In the genomic region with DNA sequence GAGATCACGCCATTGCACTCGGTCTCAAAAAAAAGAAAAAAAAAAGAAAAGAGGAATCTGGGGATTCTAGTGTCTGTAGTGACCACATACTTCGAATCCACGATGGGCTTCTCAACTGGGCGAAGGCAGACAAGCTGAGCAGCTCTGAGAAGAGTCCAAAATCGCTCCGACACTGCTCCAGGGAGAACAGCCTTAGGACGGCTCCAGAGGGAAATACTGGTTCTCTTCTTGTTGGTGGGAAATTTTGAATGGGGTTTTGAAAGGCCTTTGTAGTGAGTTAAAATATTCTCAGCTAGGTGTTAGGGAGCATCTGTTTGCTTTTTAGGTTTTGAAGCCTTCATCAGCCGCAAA, we compare ENCODE assay signal across 8 cellular contexts.
DNase-seq lines count a peak whose midpoint lies in the region; ATAC-seq and TF ChIP-seq lines count a peak whose summit lies in the region.

No MANE protein-coding gene starts in this region.

- peaks cover 27% of the 10 kb centered on the region for H3K4me1 ChIP-seq in DOHH2 (ENCODE audit: control insufficient read depth, low read length)

- H3F3A ChIP-seq in DOHH2 (ENCODE audit: control insufficient read depth, insufficient read depth) = peaks cover 24% of the 10 kb centered on the region

- no peak for ATAC-seq in GM21526 (IDR thresholded peaks at IDR 0.05; ENCODE audit: low FRiP score, unreplicated experiment)
- ATAC-seq in HG03135 (IDR thresholded peaks at IDR 0.05; ENCODE audit: unreplicated experiment) = no peak

- no peaks in the 10 kb centered on the region for H4K20me1 ChIP-seq in DOHH2 (ENCODE audit: control insufficient read depth, insufficient read depth, low read depth, low read length)

- H3K4me3 ChIP-seq in DOHH2 (ENCODE audit: low read length) (peak overlapping the region; percentile 90), coronary artery (peak overlapping the region; percentile 73)

- H3K27ac ChIP-seq in DOHH2 (ENCODE audit: low read depth, low read length) = no peak overlapping the region
- H3K27ac ChIP-seq in coronary artery = peak overlapping the region in 1 of 2 donors; percentile 97

- TF ChIP-seq CTCF in DOHH2 (IDR thresholded peaks at IDR 0.05; ENCODE audit: low read depth, low read length, poor library complexity, severe bottlenecking) (no peak), coronary artery (IDR thresholded peaks at IDR 0.05) (no peak)

- no peaks in the 10 kb centered on the region for H3K79me2 ChIP-seq in DOHH2 (ENCODE audit: control insufficient read depth, low read length)

- no peaks in the 10 kb centered on the region for H3K9me2 ChIP-seq in DOHH2 (replicated peaks; ENCODE audit: control insufficient read depth, low read length)

- H3K9me3 ChIP-seq in DOHH2 (ENCODE audit: control insufficient read depth, insufficient read depth, low read length) = no peaks in the 10 kb centered on the region

- H3K36me3 ChIP-seq in DOHH2 (ENCODE audit: control insufficient read depth, low read length) = no peaks in the 10 kb centered on the region

- H3K27me3 ChIP-seq in DOHH2 (ENCODE audit: control insufficient read depth, low read length) = no peaks in the 10 kb centered on the region

- peak; percentile 86 for DNase-seq in NCI-H345 (lab: John Stamatoyannopoulos, UW)
- no peak for DNase-seq in coronary artery (ENCODE audit: low spot score)
- DNase-seq in pons (ENCODE audit: low spot score) = peak; percentile 18
- no peak for DNase-seq in UCSD-AML1 (lab: John Stamatoyannopoulos, UW; ENCODE audit: unreplicated experiment)
- no peak for DNase-seq in NCI-H2081 treated with DMSO at 0.1 percent for 48 hours (lab: John Stamatoyannopoulos, UW)

- H3K4me2 ChIP-seq in DOHH2 (ENCODE audit: low read length) = peak overlapping the region; percentile 95

Comparison
In these comparisons a context has a peak if more than half of its experiments do, and no peak if none do; other contexts are left out.
1. DNase-seq: peak in NCI-H345 (single experiment) and pons (single experiment); none in coronary artery (single experiment), UCSD-AML1 (single experiment) and NCI-H2081 treated with DMSO at 0.1 percent for 48 hours (single experiment).